Comparison of ENCODE assay signal across 15 cellular contexts in genomic region chr9:74771262-74771585, GRCh38.
DNase-seq lines count a peak whose midpoint lies in the region; ATAC-seq and TF ChIP-seq lines count a peak whose summit lies in the region.
"Had no signal": no experiment of that assay in that cellular context is flagged by ENCODE, and none has a peak within 500 bp of the region (broad histone marks: within the 10 kb centered on the region; RNA-seq: fewer than 3 reads in every experiment).

No MANE protein-coding gene starts in this region.

- H3K9me3 ChIP-seq in HCT116 (ENCODE audit: control insufficient read depth in 1 of 2, insufficient read depth in 1 of 2, low read depth in 1 of 2, low read length in 2 of 2) = no peaks in the 10 kb centered on the region
- H3K9me3 ChIP-seq: esophagus muscularis mucosa, vagina had no signal

- peaks cover 35% of the 10 kb centered on the region for H3K4me1 Mint-ChIP-seq in activated T-cell treated with anti-CD3 and anti-CD28 coated beads, Interleukin-2, amount 50 U/mL, for 72 hours (ENCODE audit: low read depth)

- TF ChIP-seq POLR2A in HCT116 (IDR thresholded peaks at IDR 0.05; ENCODE audit: borderline replicate concordance, extremely low read depth, insufficient read depth, insufficient read length) = no peak

- POLR2A ChIA-PET in HCT116 (lab: Charles Lee) = no interaction called here

- H3K9ac ChIP-seq in HCT116 (ENCODE audit: low read length) = no peak overlapping the region

- H3K4me1 ChIP-seq in HCT116 (ENCODE audit: control insufficient read depth in 1 of 2, insufficient read depth in 2 of 2, low read length in 2 of 2) = peaks cover 0 to 6% of the 10 kb centered on the region in 2 experiments; a peak in 2 of 4 replicates
- H3K4me1 ChIP-seq: esophagus muscularis mucosa, vagina had no signal

- H3K9me2 ChIP-seq in HCT116 (ENCODE audit: insufficient read depth) = no peaks in the 10 kb centered on the region

- no peaks in the 10 kb centered on the region for H4K20me1 ChIP-seq in HCT116 (ENCODE audit: insufficient read depth)

- no peaks in the 10 kb centered on the region for H3K9me3 Mint-ChIP-seq in activated T-cell treated with anti-CD3 and anti-CD28 coated beads, Interleukin-2, amount 50 U/mL, for 72 hours
- H3K9me3 Mint-ChIP-seq in activated naive CD4-positive, alpha-beta T cell treated with anti-CD3 and anti-CD28 coated beads, Interleukin-2, amount 50 U/mL, for 72 hours = peaks cover 0 to 6% of the 10 kb centered on the region in 2 donors

- RAD21 ChIA-PET in HCT116 (lab: Charles Lee; ENCODE audit: low non-redundant PET in 1 of 2, low total read pairs in 2 of 2, uncharacterized antibody in 2 of 2, unreplicated experiment in 2 of 2) = no interaction called here

- H3K27me3 Mint-ChIP-seq in activated T-cell treated with anti-CD3 and anti-CD28 coated beads, Interleukin-2, amount 50 U/mL, for 72 hours (ENCODE audit: low read depth) = peaks cover 26% of the 10 kb centered on the region

- peak in 1 of 2 donors; percentile 2 for ATAC-seq in activated T-cell treated with anti-CD3 and anti-CD28 coated beads, Interleukin-2, amount 50 U/mL, for 72 hours (replicated peaks in 1 of 2)
- ATAC-seq in HCT116 (0 out of 2 replicates have a peak, but pooled peaks have one; percentile 4), HG02973 (IDR thresholded peaks at IDR 0.05; ENCODE audit: unreplicated experiment) (no peak)
- peak in 1 of 2 donors; percentile 10 for ATAC-seq in activated naive CD4-positive, alpha-beta T cell treated with anti-CD3 and anti-CD28 coated beads, Interleukin-2, amount 50 U/mL, for 72 hours
- ATAC-seq: left colon had no signal

- TF ChIP-seq RAD21 in HCT116 (IDR thresholded peaks at IDR 0.05; ENCODE audit: low read depth) = no peak

- H2AFZ ChIP-seq in HCT116 (ENCODE audit: low read depth, low read length, poor library complexity, severe bottlenecking) = peak overlapping the region; percentile 98

- peaks cover 3 to 7% of the 10 kb centered on the region in 2 donors for H3K36me3 Mint-ChIP-seq in activated T-cell treated with anti-CD3 and anti-CD28 coated beads, Interleukin-2, amount 50 U/mL, for 72 hours (ENCODE audit: insufficient read depth in 2 of 2)
- H3K36me3 Mint-ChIP-seq in activated naive CD4-positive, alpha-beta T cell treated with anti-CD3 and anti-CD28 coated beads, Interleukin-2, amount 50 U/mL, for 72 hours = peaks cover 0 to 7% of the 10 kb centered on the region in 2 donors
- H3K36me3 Mint-ChIP-seq: mesothelial cell of epicardium had no signal

- H3K36me3 ChIP-seq in HCT116 (ENCODE audit: control insufficient read depth in 1 of 2, insufficient read depth in 2 of 2, low read length in 2 of 2) = no peaks in the 10 kb centered on the region
- H3K36me3 ChIP-seq: esophagus muscularis mucosa, vagina had no signal

- CTCF ChIA-PET in HCT116 (lab: Charles Lee) = interaction anchor here (1.0 to 2.8 kb wide), 3 partner anchors 17 to 317 kb away, joined by 3 to 8 read pairs (median 4); partner anchors contain the start of genes NMRK1 and OSTF1

- H3K27me3 ChIP-seq in HCT116 (ENCODE audit: insufficient read depth, low read length) = no peaks in the 10 kb centered on the region
- H3K27me3 ChIP-seq: vagina had no signal

- H3K4me2 ChIP-seq in HCT116 (ENCODE audit: low read length) = peak overlapping the region; percentile 25; the same call in 1 of the 2 replicates

- no TSS peak for BruUV-seq in HCT116 (replicated peaks; lab: Mats Ljungman, UMichigan)

- no peak for TF ChIP-seq CTCF in HCT116 (IDR thresholded peaks at IDR 0.05 in 2 of 3, conservative IDR thresholded peaks at IDR 0.05 in 1 of 3; ENCODE audit: borderline replicate concordance in 1 of 3, insufficient read depth in 1 of 3, low read depth in 2 of 3, low read length in 2 of 3)

- peak overlapping the region in 1 of 2 donors; percentile 56 for H3K4me3 Mint-ChIP-seq in activated T-cell treated with anti-CD3 and anti-CD28 coated beads, Interleukin-2, amount 50 U/mL, for 72 hours
- H3K4me3 Mint-ChIP-seq: mesothelial cell of epicardium had no signal

- peak overlapping the region; percentile 85 for H3K27ac Mint-ChIP-seq in activated T-cell treated with anti-CD3 and anti-CD28 coated beads, Interleukin-2, amount 50 U/mL, for 72 hours
- peak overlapping the region; percentile 12 to 19 for H3K27ac Mint-ChIP-seq in activated naive CD4-positive, alpha-beta T cell treated with anti-CD3 and anti-CD28 coated beads, Interleukin-2, amount 50 U/mL, for 72 hours

- H3K27ac ChIP-seq in HCT116 (ENCODE audit: low read depth, low read length) = no peak overlapping the region
- H3K27ac ChIP-seq: esophagus muscularis mucosa, vagina had no signal

- intact Hi-C loops in HCT116 (cut with micrococcal nuclease) = no loop called here

- no peak overlapping the region for H3K4me3 ChIP-seq in HCT116 (replicated peaks in 1 of 2; ENCODE audit: low read depth in 1 of 2, low read length in 2 of 2)
- H3K4me3 ChIP-seq: esophagus muscularis mucosa, vagina had no signal

- H3K79me2 ChIP-seq in HCT116 (ENCODE audit: insufficient read depth, low read length) = no peaks in the 10 kb centered on the region

- peak in 1 of 2 donors; percentile 8 for DNase-seq in activated T-cell treated with anti-CD3 and anti-CD28 coated beads, Interleukin-2, amount 50 U/mL, for 72 hours
- DNase-seq in activated T-cell treated with anti-CD3 and anti-CD28 coated beads, Interleukin-2, amount 50 U/mL, for 1 hour = no peak
- no peak for DNase-seq in HCT116 (ENCODE audit: low read depth, low spot score)
- no peak for DNase-seq in activated naive CD4-positive, alpha-beta T cell treated with anti-CD3 and anti-CD28 coated beads, Interleukin-2, amount 50 U/mL, for 72 hours (ENCODE audit: low spot score in 2 of 2)
- peak; percentile 24 to 32 for DNase-seq in stimulated activated CD4-positive, alpha-beta T cell treated with anti-CD3 and anti-CD28 coated beads, Interleukin-4, amount 100 ng/mL, for 48 hours (ENCODE audit: low read depth in 2 of 2)
- DNase-seq in NCI-H128 (lab: John Stamatoyannopoulos, UW; ENCODE audit: unreplicated experiment) = no peak
- DNase-seq in NCI-H187 (lab: John Stamatoyannopoulos, UW) = no peak
- DNase-seq: amniotic stem cell, NCI-H1048, NCI-H526 treated with DMSO at 0.1 percent for 48 hours had no signal

TF ChIP-seq in HCT116, 20 proteins besides CTCF, POLR2A, EP300 and RAD21 (continues in another document):
- TF ChIP-seq TCF7L2 (IDR thresholded peaks at IDR 0.05; ENCODE audit: borderline replicate concordance, extremely low read depth, insufficient read depth, insufficient read length) = no peak
- no peak for TF ChIP-seq CBX3 (IDR thresholded peaks at IDR 0.05; ENCODE audit: low read depth)
- TF ChIP-seq JUND (IDR thresholded peaks at IDR 0.05) = no peak
- no peak for TF ChIP-seq EZH2 (IDR thresholded peaks at IDR 0.05)
- TF ChIP-seq ZBTB33 (IDR thresholded peaks at IDR 0.05; ENCODE audit: extremely low read depth, insufficient replicate concordance, low read length) = no peak
- TF ChIP-seq REST (IDR thresholded peaks at IDR 0.05; ENCODE audit: low read depth) = no peak
- TF ChIP-seq POLR2AphosphoS5 (IDR thresholded peaks at IDR 0.05; ENCODE audit: low read depth, low read length) = no peak
- TF ChIP-seq YY1 (IDR thresholded peaks at IDR 0.05; ENCODE audit: extremely low read depth, insufficient replicate concordance, low read depth, low read length) = no peak
- TF ChIP-seq FOSL1 (IDR thresholded peaks at IDR 0.05; ENCODE audit: low read depth) = no peak
- no peak for TF ChIP-seq ZNF274 (IDR thresholded peaks at IDR 0.05; ENCODE audit: low read depth, low read length)
- TF ChIP-seq MAX (IDR thresholded peaks at IDR 0.05) = no peak
- TF ChIP-seq SP1 (IDR thresholded peaks at IDR 0.05; ENCODE audit: low read depth) = no peak
- TF ChIP-seq CEBPB (IDR thresholded peaks at IDR 0.05; ENCODE audit: low read depth) = no peak

Comparison
In these comparisons a context has a peak if more than half of its experiments do, and no peak if none do; other contexts are left out.
1. DNase-seq: peak in stimulated activated CD4-positive, alpha-beta T cell treated with anti-CD3 and anti-CD28 coated beads, Interleukin-4, amount 100 ng/mL, for 48 hours (2 of 2); none in activated T-cell treated with anti-CD3 and anti-CD28 coated beads, Interleukin-2, amount 50 U/mL, for 1 hour (single experiment), HCT116 (single experiment), activated naive CD4-positive, alpha-beta T cell treated with anti-CD3 and anti-CD28 coated beads, Interleukin-2, amount 50 U/mL, for 72 hours (0 of 2), NCI-H128 (single experiment) and NCI-H187 (0 of 2).